21 cellular contexts compared by ENCODE assay signal in the genomic region with DNA sequence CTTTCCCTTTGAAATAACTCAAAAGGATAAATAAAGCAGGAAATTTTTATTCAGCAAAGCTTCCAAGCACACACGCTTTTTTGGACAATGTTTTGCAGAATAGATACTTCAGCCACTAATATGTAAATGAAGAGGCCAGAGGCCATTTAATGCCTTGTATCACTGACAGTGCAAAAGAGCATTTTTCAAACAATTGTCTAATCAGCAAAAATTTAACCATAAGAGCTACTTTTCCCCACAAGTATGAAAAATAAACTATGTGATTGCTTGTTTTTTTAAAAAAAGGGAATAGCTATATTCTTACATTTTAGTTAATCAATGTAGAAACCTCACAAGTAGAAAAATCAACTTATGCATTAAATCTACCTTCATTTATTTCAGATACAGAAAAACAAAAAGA.
DNase-seq lines count a peak whose midpoint lies in the region; ATAC-seq, FAIRE-seq and TF ChIP-seq lines count a peak whose summit lies in the region.
"Had no signal": no experiment of that assay in that cellular context is flagged by ENCODE, and none has a peak within 500 bp of the region (broad histone marks: within the 10 kb centered on the region; RNA-seq: fewer than 3 reads in every experiment).

No MANE protein-coding gene starts in this region.

- H3K23ac ChIP-seq in IMR-90 (ENCODE audit: low read depth, low read length) (no peak overlapping the region), H1 (ENCODE audit: insufficient read length) (no peak overlapping the region)

- H3K27ac ChIP-seq in HepG2 (ENCODE audit: extremely low read length, insufficient read depth, low read length): no peak overlapping the region
- H3K27ac ChIP-seq in right lobe of liver: no peak overlapping the region
- H3K27ac ChIP-seq in IMR-90 (ENCODE audit: insufficient read depth, low read length): no peak overlapping the region
- no peak overlapping the region for H3K27ac ChIP-seq in H1 (ENCODE audit: low read depth, low read length)
- H3K27ac ChIP-seq: 22Rv1; BLaER1 treated with 17β-estradiol and CSF1 and Interleukin-3, amounts not matched to agents 10 nM and 100 nM; C4-2B had no signal

- no peak for FAIRE-seq in HepG2 (lab: Jason Lieb, UNC)
- FAIRE-seq in H1 (lab: Jason Lieb, UNC): no peak
- FAIRE-seq: D721Med, GM12878, GM12892, GM18507 had no signal

- H3K56ac ChIP-seq in IMR-90 (ENCODE audit: extremely low read depth, insufficient read depth, low read length): no peak overlapping the region
- H3K56ac ChIP-seq in H1 (replicated peaks; ENCODE audit: insufficient read length, low read depth, low read length): no peak overlapping the region

- no peaks in the 10 kb centered on the region for H4K20me1 ChIP-seq in HepG2 (ENCODE audit: insufficient read depth, low read length)
- H4K20me1 ChIP-seq in IMR-90 (ENCODE audit: insufficient read depth, low read length): no peaks in the 10 kb centered on the region
- H4K20me1 ChIP-seq in H1 (replicated peaks in 1 of 2; ENCODE audit: control insufficient read depth in 1 of 2, insufficient read depth in 2 of 2, low read length in 2 of 2): no peaks in the 10 kb centered on the region
- H4K20me1 ChIP-seq: BLaER1 treated with 17β-estradiol and CSF1 and Interleukin-3, amounts not matched to agents 10 nM and 100 nM had no signal

- H3K27me3 ChIP-seq in HepG2 (ENCODE audit: control insufficient read depth in 1 of 2, insufficient read depth in 2 of 2, low read length in 2 of 2) (no peaks in the 10 kb centered on the region), right lobe of liver (no peaks in the 10 kb centered on the region), IMR-90 (ENCODE audit: control insufficient read depth, insufficient read depth, low read length) (no peaks in the 10 kb centered on the region), H1 (replicated peaks in 1 of 4; ENCODE audit: control insufficient read depth in 3 of 4, extremely low read depth in 1 of 4, insufficient read depth in 3 of 4, low read length in 3 of 4) (no peaks in the 10 kb centered on the region)
- H3K27me3 ChIP-seq: BLaER1 treated with 17β-estradiol and CSF1 and Interleukin-3, amounts not matched to agents 10 nM and 100 nM had no signal

- H3K4ac ChIP-seq in IMR-90 (ENCODE audit: low read depth, low read length) (no peak overlapping the region), H1 (replicated peaks; ENCODE audit: insufficient read length, low read depth, low read length) (no peak overlapping the region)

- H2AK5ac ChIP-seq in IMR-90 (ENCODE audit: low read depth, low read length): no peak overlapping the region
- H2AK5ac ChIP-seq in H1 (ENCODE audit: low read depth, low read length): no peak overlapping the region

- H3K9me3 ChIP-seq in HepG2 (ENCODE audit: low read length) (no peaks in the 10 kb centered on the region), right lobe of liver (no peaks in the 10 kb centered on the region), IMR-90 (ENCODE audit: control insufficient read depth, insufficient read depth, low read length) (no peaks in the 10 kb centered on the region), H1 (ENCODE audit: insufficient read depth in 2 of 2, low read depth in 1 of 2, low read length in 1 of 2) (no peaks in the 10 kb centered on the region)
- H3K9me3 ChIP-seq: Caco-2 had no signal

- H3K14ac ChIP-seq in IMR-90 (replicated peaks; ENCODE audit: low read depth, low read length) (no peak overlapping the region), H1 (ENCODE audit: insufficient read length) (no peak overlapping the region)

- 89% methylated on average over 1 of the region's 1 CpG for WGBS in HepG2 (ENCODE audit: low lambda C conversion rate)
- WGBS in right lobe of liver (ENCODE audit: insufficient coverage, low coverage, low lambda C conversion rate, missing lambda C conversion rate): 80% methylated on average over 1 of the region's 1 CpG
- WGBS in IMR-90 (ENCODE audit: extremely low coverage in 2 of 2, insufficient read length in 1 of 2), 2 experiments: no CpG with 5 or more reads among the region's 1 CpG
- WGBS in H1 (ENCODE audit: extremely low coverage in 1 of 2, insufficient coverage in 1 of 2, insufficient read length in 1 of 2, insufficient replicate concordance in 2 of 2, low coverage in 1 of 2, low lambda C conversion rate in 2 of 2, missing lambda C conversion rate in 1 of 2), 2 experiments: 96% methylated on average over 1 of the region's 1 CpG; no CpG with 5 or more reads in 1 of the 2 experiments

- H2AFZ ChIP-seq in HepG2 (ENCODE audit: low read length) (no peak overlapping the region), IMR-90 (replicated peaks; ENCODE audit: low read length, poor library complexity) (no peak overlapping the region), H1 (ENCODE audit: low read length) (no peak overlapping the region)

- no peak overlapping the region for H2BK12ac ChIP-seq in H1 (ENCODE audit: low read depth, low read length)

- H4K5ac ChIP-seq in IMR-90 (ENCODE audit: low read depth, low read length): no peak overlapping the region
- no peak overlapping the region for H4K5ac ChIP-seq in H1 (ENCODE audit: insufficient read length, low read depth, low read length)

- H4K91ac ChIP-seq in IMR-90 (ENCODE audit: insufficient read depth, low read depth, low read length) (no peak overlapping the region), H1 (replicated peaks; ENCODE audit: insufficient read length, low read length) (no peak overlapping the region)

- no peak overlapping the region for H2BK15ac ChIP-seq in IMR-90 (ENCODE audit: low read depth, low read length)
- H2BK15ac ChIP-seq in H1 (ENCODE audit: low read length): no peak overlapping the region

- no peak overlapping the region for H2AK9ac ChIP-seq in IMR-90 (replicated peaks; ENCODE audit: low read depth, low read length, poor library complexity)

- H3K4me3 ChIP-seq in HepG2 (replicated peaks in 1 of 3; ENCODE audit: insufficient read depth in 1 of 3, low read depth in 2 of 3, low read length in 3 of 3): no peak overlapping the region
- H3K4me3 ChIP-seq in right lobe of liver: no peak overlapping the region
- H3K4me3 ChIP-seq in IMR-90 (ENCODE audit: insufficient read depth, low read depth, low read length): no peak overlapping the region
- no peak overlapping the region for H3K4me3 ChIP-seq in H1 (ENCODE audit: extremely low read depth in 1 of 4, insufficient read depth in 2 of 4, low read depth in 3 of 4, low read length in 4 of 4)
- H3K4me3 ChIP-seq: BLaER1 treated with 17β-estradiol and CSF1 and Interleukin-3, amounts not matched to agents 10 nM and 100 nM; GM12878 had no signal

- no peak overlapping the region for H2BK20ac ChIP-seq in IMR-90 (ENCODE audit: low read depth, low read length)
- H2BK20ac ChIP-seq in H1 (ENCODE audit: low read length): no peak overlapping the region

- no peak for DNase-seq in HepG2 (ENCODE audit: low spot score)
- DNase-seq in right lobe of liver: no peak
- DNase-seq in IMR-90: no peak
- DNase-seq in H1 (ENCODE audit: low read depth in 1 of 2, low spot score in 2 of 2): no peak
- no peak for DNase-seq in kidney tubule cell (ENCODE audit: low spot score)
- DNase-seq: ACHN; AML-193; Caco-2; Calu3; CD4-positive, alpha-beta T cell; CD8-positive, alpha-beta T cell; DMS79 treated with DMSO at 0.1 percent for 48 hours; GDM1 had no signal

- H3K36me3 ChIP-seq in HepG2 (replicated peaks in 1 of 2; ENCODE audit: control insufficient read depth in 1 of 2, insufficient read depth in 2 of 2, low read length in 2 of 2) (no peaks in the 10 kb centered on the region), right lobe of liver (no peaks in the 10 kb centered on the region), IMR-90 (ENCODE audit: control insufficient read depth, insufficient read depth, low read length) (no peaks in the 10 kb centered on the region), H1 (ENCODE audit: control insufficient read depth in 2 of 4, insufficient read depth in 4 of 4, low read length in 3 of 4) (no peaks in the 10 kb centered on the region)
- H3K36me3 ChIP-seq: BLaER1 treated with 17β-estradiol and CSF1 and Interleukin-3, amounts not matched to agents 10 nM and 100 nM had no signal

- TF ChIP-seq EP300 in HepG2 (IDR thresholded peaks at IDR 0.05; ENCODE audit: low read depth in 2 of 2, low read length in 2 of 2) (no peak), HepG2 (CRISPR knock-in tag; IDR thresholded peaks at IDR 0.05; ENCODE audit: borderline replicate concordance) (no peak), H1 (IDR thresholded peaks at IDR 0.05; ENCODE audit: borderline replicate concordance in 1 of 2, low read depth in 2 of 2, low read length in 2 of 2) (no peak)

- in situ Hi-C loops in HepG2 (cut with HindIII; ENCODE audit: extremely low pct_ligation_motif_present, low pct_unique_long_range_greater_than_20kb) (no loop called here), IMR-90 (cut with MboI; ENCODE audit: low sequenced_read_pairs) (loop anchor here (25.0 kb wide), 2 partner anchors 326 to 526 kb away; a partner anchor contains a TSS)

- no peaks in the 10 kb centered on the region for H3K79me1 ChIP-seq in IMR-90 (ENCODE audit: low read depth in 1 of 2, low read length in 2 of 2)
- no peaks in the 10 kb centered on the region for H3K79me1 ChIP-seq in H1 (ENCODE audit: low read depth, low read length)

- no peak overlapping the region for H3K4me2 ChIP-seq in HepG2 (ENCODE audit: low read depth, low read length)
- no peak overlapping the region for H3K4me2 ChIP-seq in IMR-90 (ENCODE audit: low read depth, low read length)
- no peak overlapping the region for H3K4me2 ChIP-seq in H1 (ENCODE audit: insufficient read depth in 1 of 2, low read depth in 2 of 2, low read length in 2 of 2)
- H3K4me2 ChIP-seq: BLaER1 treated with 17β-estradiol and CSF1 and Interleukin-3, amounts not matched to agents 10 nM and 100 nM had no signal

- CTCF ChIA-PET in HepG2 (lab: Yijun Ruan, JAX; ENCODE audit: low intra/inter-chr PET ratio, low total read pairs) (no interaction called here), IMR-90 (lab: Yijun Ruan, JAX) (interaction anchor here (0.6 to 2.8 kb wide), 2 partner anchors 12 to 781 kb away, joined by 5 to 13 read pairs; no protein-coding TSS in a partner anchor), H1 (lab: Charles Lee; ENCODE audit: partially characterized antibody) (interaction anchor here (3.0 kb wide), 1 partner anchor 12 kb away, joined by 17 read pairs; no protein-coding TSS in a partner anchor)

- BruUV-seq in HepG2 (replicated peaks; lab: Mats Ljungman, UMichigan) (no TSS peak), IMR-90 (replicated peaks; lab: Mats Ljungman, UMichigan) (no TSS peak)

- dilution Hi-C loops in IMR-90 (cut with HindIII; ENCODE audit: low sequenced_read_pairs, unreplicated experiment): no loop called here

- no peaks in the 10 kb centered on the region for H3K4me1 ChIP-seq in HepG2 (ENCODE audit: insufficient read depth, low read length)
- H3K4me1 ChIP-seq in right lobe of liver: peaks cover 0 to 7% (median 0%) of the 10 kb centered on the region in 4 donors
- H3K4me1 ChIP-seq in IMR-90 (ENCODE audit: control insufficient read depth, insufficient read depth, low read length): peaks cover 5% of the 10 kb centered on the region
- no peaks in the 10 kb centered on the region; a peak in 1 of 7 replicates for H3K4me1 ChIP-seq in H1 (replicated peaks in 1 of 4; ENCODE audit: control insufficient read depth in 3 of 4, insufficient read depth in 4 of 4, low read length in 3 of 4)
- H3K4me1 ChIP-seq: Caco-2 had no signal

- H3K18ac ChIP-seq in IMR-90 (ENCODE audit: low read depth, low read length): no peak overlapping the region
- H3K18ac ChIP-seq in H1 (ENCODE audit: extremely low read depth, low read length): no peak overlapping the region

- no peaks in the 10 kb centered on the region for H3K23me2 ChIP-seq in H1 (ENCODE audit: low read depth, low read length)

- no peak for TF ChIP-seq CTCF in HepG2 (CRISPR knock-in tag; IDR thresholded peaks at IDR 0.05)
- TF ChIP-seq CTCF in right lobe of liver (IDR thresholded peaks at IDR 0.05): no peak
- no peak for TF ChIP-seq CTCF in IMR-90 (conservative IDR thresholded peaks at IDR 0.05; ENCODE audit: low read depth, low read length)
- no peak for TF ChIP-seq CTCF in H1 (IDR thresholded peaks at IDR 0.05; ENCODE audit: control extremely low read depth in 1 of 3, insufficient read depth in 1 of 3, low read depth in 1 of 3, low read length in 3 of 3)

- intact Hi-C loops in HepG2 (cut with micrococcal nuclease; ENCODE audit: unreplicated experiment) (no loop called here), right lobe of liver (cut with DNase I) (loop anchor here in 1 of 2 donors (10.0 kb wide), 1 partner anchor 99 kb away; a partner anchor contains a TSS), IMR-90 (cut with micrococcal nuclease) (no loop called here)

- H2BK120ac ChIP-seq in IMR-90 (ENCODE audit: low read depth, low read length): no peak overlapping the region
- no peak overlapping the region for H2BK120ac ChIP-seq in H1 (replicated peaks; ENCODE audit: low read depth, low read length)

- H4K8ac ChIP-seq in IMR-90 (ENCODE audit: low read depth in 2 of 2, low read length in 2 of 2): no peak overlapping the region
- H4K8ac ChIP-seq in H1 (ENCODE audit: extremely low read depth, insufficient read depth, low read length): no peak overlapping the region

- TF ChIP-seq RAD21 in HepG2 (CRISPR knock-in tag; IDR thresholded peaks at IDR 0.05): no peak
- TF ChIP-seq RAD21 in IMR-90 (IDR thresholded peaks at IDR 0.05; ENCODE audit: low read length): no peak
- no peak for TF ChIP-seq RAD21 in H1 (IDR thresholded peaks at IDR 0.05 in 1 of 2, conservative IDR thresholded peaks at IDR 0.05 in 1 of 2; ENCODE audit: low read depth in 2 of 2, low read length in 2 of 2)

- H3K79me2 ChIP-seq in HepG2 (ENCODE audit: insufficient read depth, low read length) (no peaks in the 10 kb centered on the region), H1 (ENCODE audit: control insufficient read depth in 1 of 2, insufficient read depth in 2 of 2, low read length in 2 of 2) (no peaks in the 10 kb centered on the region)

- no peak for TF ChIP-seq POLR2A in HepG2 (IDR thresholded peaks at IDR 0.05; ENCODE audit: insufficient read depth in 1 of 2, low read depth in 2 of 2, low read length in 2 of 2)
- no peak for TF ChIP-seq POLR2A in right lobe of liver (IDR thresholded peaks at IDR 0.05)
- TF ChIP-seq POLR2A in IMR-90 (IDR thresholded peaks at IDR 0.05; ENCODE audit: low read depth, low read length): no peak
- no peak for TF ChIP-seq POLR2A in H1 (IDR thresholded peaks at IDR 0.05; ENCODE audit: control extremely low read depth in 1 of 2, low read depth in 2 of 2, low read length in 2 of 2)

- ATAC-seq in HepG2 (no peak), right lobe of liver (no peak), IMR-90 (ENCODE audit: low read depth) (no peak), GM19467 (IDR thresholded peaks at IDR 0.05; ENCODE audit: unreplicated experiment) (no peak)
- ATAC-seq: CD8-positive, alpha-beta T cell; GM12878 had no signal

- H3K9ac ChIP-seq in HepG2 (ENCODE audit: insufficient read depth, low read depth, low read length): no peak overlapping the region
- no peak overlapping the region for H3K9ac ChIP-seq in IMR-90 (ENCODE audit: low read depth, low read length)
- H3K9ac ChIP-seq in H1 (replicated peaks in 1 of 4; ENCODE audit: extremely low read depth in 1 of 4, low read depth in 3 of 4, low read length in 3 of 4): no peak overlapping the region
- H3K9ac ChIP-seq: BLaER1 treated with 17β-estradiol and CSF1 and Interleukin-3, amounts not matched to agents 10 nM and 100 nM had no signal

- H3K9me1 ChIP-seq in IMR-90 (ENCODE audit: insufficient read depth, low read length): peaks cover 7% of the 10 kb centered on the region; the same call in 1 of the 2 replicates

- POLR2A ChIA-PET in HepG2 (lab: Yijun Ruan, JAX) (no interaction called here), IMR-90 (lab: Charles Lee; ENCODE audit: unreplicated experiment) (no interaction called here), H1 (lab: Charles Lee; ENCODE audit: partially characterized antibody) (interaction anchor here (0.6 kb wide), 1 partner anchor 177 kb away, joined by 3 read pairs; no protein-coding TSS in a partner anchor)

- H2BK5ac ChIP-seq in IMR-90 (ENCODE audit: low read depth, low read length, poor library complexity, severe bottlenecking) (no peak overlapping the region), H1 (ENCODE audit: low read depth, low read length) (no peak overlapping the region)
